In genomic region chr1:20152599-20152930, GRCh38 we compare ENCODE assay signal across 10 cellular contexts. TPM values are rescaled to one million over a fixed set of nuclear protein-coding genes. Genes with fewer than 3 reads are reported as not detected.
DNase-seq lines count a peak whose midpoint lies in the region; ATAC-seq and TF ChIP-seq lines count a peak whose summit lies in the region.
"Had no signal": no experiment of that assay in that cellular context is flagged by ENCODE, and none has a peak within 500 bp of the region (broad histone marks: within the 10 kb centered on the region; RNA-seq: fewer than 3 reads in every experiment).

No MANE protein-coding gene starts in this region.

- H3K27ac Mint-ChIP-seq in CD4-positive, CD25-positive, alpha-beta regulatory T cell: peak overlapping the region in 2 of 3 donors; percentile 42 to 47
- H3K27ac Mint-ChIP-seq in nephron progenitor cell: no peak overlapping the region

- ATAC-seq in CD4-positive, CD25-positive, alpha-beta regulatory T cell (ENCODE audit: low read depth in 2 of 2): no peak
- no peak for ATAC-seq in GM21367 (IDR thresholded peaks at IDR 0.05; ENCODE audit: unreplicated experiment)

- H3K27me3 Mint-ChIP-seq in CD4-positive, CD25-positive, alpha-beta regulatory T cell: no peaks in the 10 kb centered on the region
- H3K27me3 Mint-ChIP-seq in nephron progenitor cell (ENCODE audit: low read depth, poor library complexity): peaks cover 4% of the 10 kb centered on the region

- H3K27me3 ChIP-seq in CD4-positive, CD25-positive, alpha-beta regulatory T cell (ENCODE audit: control insufficient read depth, insufficient read depth, low read length): no peaks in the 10 kb centered on the region
- no peaks in the 10 kb centered on the region for H3K27me3 ChIP-seq in HL-60 (ENCODE audit: insufficient read depth, poor library complexity, severe bottlenecking)
- H3K27me3 ChIP-seq: SJCRH30 had no signal

- no peak for TF ChIP-seq CTCF in HL-60 (IDR thresholded peaks at IDR 0.05; ENCODE audit: insufficient read depth, low read length)
- peak; percentile 22 for TF ChIP-seq CTCF in nephron progenitor cell (IDR thresholded peaks at IDR 0.05)

- no peak overlapping the region for H3K27ac ChIP-seq in CD4-positive, CD25-positive, alpha-beta regulatory T cell (ENCODE audit: insufficient read depth, low read length, poor library complexity, severe bottlenecking)
- H3K27ac ChIP-seq in HL-60 (replicated peaks): peak overlapping the region; percentile 84
- H3K27ac ChIP-seq in caudate nucleus (ENCODE audit: low read depth, low read length): peak overlapping the region; percentile 89
- H3K27ac ChIP-seq: SJCRH30 had no signal

- no peaks in the 10 kb centered on the region for H3K36me3 Mint-ChIP-seq in CD4-positive, CD25-positive, alpha-beta regulatory T cell
- no peaks in the 10 kb centered on the region for H3K36me3 Mint-ChIP-seq in nephron progenitor cell (ENCODE audit: low read depth)

- peaks cover 0 to 5% (median 0%) of the 10 kb centered on the region in 7 donors for H3K9me3 Mint-ChIP-seq in CD4-positive, CD25-positive, alpha-beta regulatory T cell
- H3K9me3 Mint-ChIP-seq in nephron progenitor cell: peaks cover 8% of the 10 kb centered on the region

- H3K9me3 ChIP-seq in CD4-positive, CD25-positive, alpha-beta regulatory T cell (ENCODE audit: control insufficient read depth in 2 of 2, low read length in 2 of 2): no peaks in the 10 kb centered on the region
- H3K9me3 ChIP-seq: SJCRH30 had no signal

- H3K4me1 ChIP-seq in CD4-positive, CD25-positive, alpha-beta regulatory T cell (ENCODE audit: control insufficient read depth, insufficient read depth, low read length, poor library complexity, severe bottlenecking): peaks cover 11% of the 10 kb centered on the region

- H3K4me1 Mint-ChIP-seq in CD4-positive, CD25-positive, alpha-beta regulatory T cell: peaks cover 0 to 18% (median 7%) of the 10 kb centered on the region in 4 donors
- H3K4me1 Mint-ChIP-seq in nephron progenitor cell: peaks cover 22% of the 10 kb centered on the region

- no peak for DNase-seq in CD4-positive, CD25-positive, alpha-beta regulatory T cell
- DNase-seq in HL-60 (ENCODE audit: low read depth in 1 of 2, low spot score in 1 of 2): no peak
- no peak for DNase-seq in caudate nucleus (lab: John Stamatoyannopoulos, UW)
- no peak for DNase-seq in nephron progenitor cell
- DNase-seq in NCI-H1436 treated with DMSO at 0.1 percent for 48 hours (lab: John Stamatoyannopoulos, UW): no peak
- DNase-seq in DMS114 treated with DMSO at 0.1 percent for 48 hours (lab: John Stamatoyannopoulos, UW; ENCODE audit: unreplicated experiment): no peak
- no peak for DNase-seq in NCI-H1694 (lab: John Stamatoyannopoulos, UW)

- H3K4me3 ChIP-seq in CD4-positive, CD25-positive, alpha-beta regulatory T cell (ENCODE audit: low read depth, low read length): no peak overlapping the region
- H3K4me3 ChIP-seq in HL-60 (replicated peaks; ENCODE audit: insufficient read depth, low read length): no peak overlapping the region

- no peaks in the 10 kb centered on the region for H3K36me3 ChIP-seq in CD4-positive, CD25-positive, alpha-beta regulatory T cell (ENCODE audit: control insufficient read depth, insufficient read depth, low read length)
- H3K36me3 ChIP-seq: SJCRH30 had no signal

- H3K4me3 Mint-ChIP-seq in CD4-positive, CD25-positive, alpha-beta regulatory T cell: peak overlapping the region; percentile 38 to 85 (median 80)
- H3K4me3 Mint-ChIP-seq in nephron progenitor cell: peak overlapping the region; percentile 58

RNA-seq across cellular contexts. Expression of gene PLA2G2F, which starts 13.4 kb away (rescaled TPM):
- not detected for total RNA-seq in CD4-positive, CD25-positive, alpha-beta regulatory T cell
- not detected for polyA plus RNA-seq in CD4-positive, CD25-positive, alpha-beta regulatory T cell
- total RNA-seq: Daoy, SJCRH30 had no signal

RNA-seq across cellular contexts. Expression of gene PLA2G2D, which starts 33.2 kb away (rescaled TPM):
- not detected for total RNA-seq in CD4-positive, CD25-positive, alpha-beta regulatory T cell
- polyA plus RNA-seq in CD4-positive, CD25-positive, alpha-beta regulatory T cell: not detected
- total RNA-seq: Daoy, SJCRH30 had no signal

RNA-seq across cellular contexts. Expression of gene UBXN10, which starts 33.3 kb away (rescaled TPM):
- total RNA-seq in CD4-positive, CD25-positive, alpha-beta regulatory T cell: 0.30 TPM
- under 1 TPM in 3 of 4 donors, not detected in 1; 0.06 to 0.41 (median 0.37) TPM for polyA plus RNA-seq in CD4-positive, CD25-positive, alpha-beta regulatory T cell
- total RNA-seq: SJCRH30 had no signal

RNA-seq across cellular contexts. Expression of gene PLA2G2C, which starts 33.8 kb away (rescaled TPM):
- total RNA-seq in CD4-positive, CD25-positive, alpha-beta regulatory T cell: not detected
- polyA plus RNA-seq in CD4-positive, CD25-positive, alpha-beta regulatory T cell: not detected
- total RNA-seq: Daoy, SJCRH30 had no signal
